14 cellular contexts compared by ENCODE assay signal in genomic region chrX:7264399-7264798, GRCh38.
DNase-seq lines count a peak whose midpoint lies in the region; ATAC-seq and TF ChIP-seq lines count a peak whose summit lies in the region.
"Had no signal": no experiment of that assay in that cellular context is flagged by ENCODE, and none has a peak within 500 bp of the region (broad histone marks: within the 10 kb centered on the region; RNA-seq: fewer than 3 reads in every experiment).

No MANE protein-coding gene starts in this region.

- POLR2A ChIA-PET in PC-9 (lab: Charles Lee; ENCODE audit: unreplicated experiment): no interaction called here

- H3K9me3 ChIP-seq in PC-9 (ENCODE audit: insufficient read depth, low read depth): no peaks in the 10 kb centered on the region
- H3K9me3 ChIP-seq: right lobe of liver had no signal

- no peaks in the 10 kb centered on the region for H3F3A ChIP-seq in PC-9 (ENCODE audit: insufficient read depth, low read depth)

- no peak overlapping the region for H2AFZ ChIP-seq in PC-9

- peak; percentile 39 for ATAC-seq in GM18499 (IDR thresholded peaks at IDR 0.05; ENCODE audit: insufficient read depth, unreplicated experiment)
- peak; percentile 49 for ATAC-seq in GM19397 (IDR thresholded peaks at IDR 0.05; ENCODE audit: unreplicated experiment)
- ATAC-seq in HG02759 (IDR thresholded peaks at IDR 0.05; ENCODE audit: unreplicated experiment): peak; percentile 55
- ATAC-seq in HG03558 (IDR thresholded peaks at IDR 0.05; ENCODE audit: extremely low read depth, unreplicated experiment): peak; percentile 43
- ATAC-seq: natural killer cell had no signal

- intact Hi-C loops in PC-9 (cut with micrococcal nuclease; ENCODE audit: unreplicated experiment): no loop called here

- no peaks in the 10 kb centered on the region for H3K79me2 ChIP-seq in PC-9 (ENCODE audit: low read depth)

- no peak overlapping the region for H3K4me3 ChIP-seq in PC-9
- H3K4me3 ChIP-seq: right lobe of liver had no signal

- DNase-seq in mucosa of gallbladder (ENCODE audit: low spot score) (no peak), PC-9 (no peak), GM03348 (ENCODE audit: low spot score) (no peak), GDM1 (lab: John Stamatoyannopoulos, UW) (no peak)
- DNase-seq: DMS153, KBM-7, natural killer cell, NCI-H187, right lobe of liver had no signal

- H3K9me2 ChIP-seq in PC-9 (ENCODE audit: insufficient read depth): no peaks in the 10 kb centered on the region

- BruUV-seq in PC-9 (replicated peaks; lab: Mats Ljungman, UMichigan): no TSS peak

- H3K4me1 ChIP-seq in PC-9 (replicated peaks; ENCODE audit: insufficient read depth): no peaks in the 10 kb centered on the region
- H3K4me1 ChIP-seq: right lobe of liver had no signal

- no peaks in the 10 kb centered on the region for H3K36me3 ChIP-seq in PC-9 (ENCODE audit: low read depth)
- H3K36me3 ChIP-seq: right lobe of liver had no signal

- TF ChIP-seq CTCF in PC-9 (conservative IDR thresholded peaks at IDR 0.05): no peak

- no peaks in the 10 kb centered on the region for H4K20me1 ChIP-seq in PC-9 (ENCODE audit: insufficient read depth)

- no peaks in the 10 kb centered on the region for H3K27me3 ChIP-seq in PC-9 (ENCODE audit: insufficient read depth, low read depth)
- H3K27me3 ChIP-seq: right lobe of liver had no signal

- no peak overlapping the region for H3K4me2 ChIP-seq in PC-9

- no peak overlapping the region for H3K27ac ChIP-seq in PC-9
- H3K27ac ChIP-seq: epithelial cell of prostate, right lobe of liver had no signal

- CTCF ChIA-PET in PC-9 (lab: Charles Lee): no interaction called here
